In the genomic region with DNA sequence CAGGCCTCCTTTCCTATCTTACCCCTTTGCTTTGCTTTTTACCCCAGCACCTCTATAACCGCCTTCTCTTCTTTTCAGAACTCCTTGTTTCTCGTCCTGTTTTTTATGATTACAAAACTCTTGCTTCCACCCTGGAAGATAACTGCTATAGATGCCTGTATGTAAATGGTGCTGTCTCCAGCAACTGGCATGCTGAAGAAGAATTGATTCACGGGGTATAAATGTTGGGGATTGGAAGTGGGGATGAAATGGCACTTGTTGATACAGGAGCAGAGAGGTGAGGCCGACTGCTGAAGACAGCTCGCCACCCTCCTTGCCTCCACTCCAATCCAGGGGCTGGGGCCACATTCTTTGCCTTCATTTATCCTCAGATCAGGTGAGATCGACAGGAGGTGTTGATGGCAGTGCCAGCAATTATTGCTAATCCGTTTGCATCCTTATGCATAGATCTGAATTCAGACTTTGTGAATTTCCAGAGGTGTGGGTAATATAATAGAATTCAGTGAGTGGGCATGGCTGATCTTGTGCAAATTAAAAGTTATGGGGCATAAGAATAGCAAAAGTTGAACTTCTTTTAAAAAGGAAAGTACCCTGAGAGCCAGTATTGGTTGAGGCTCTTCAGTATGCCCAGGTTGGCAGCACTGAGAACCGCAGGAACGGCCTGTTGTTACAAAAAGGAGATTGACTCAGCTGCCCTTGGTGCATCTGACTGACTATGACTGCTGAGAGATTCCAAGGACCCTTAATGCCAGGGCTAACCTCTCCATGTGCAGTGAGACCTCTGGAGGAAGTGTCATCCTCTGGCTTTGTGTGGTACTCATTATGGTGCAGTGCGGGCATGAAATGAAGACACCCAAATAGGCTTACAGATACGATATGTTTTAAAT, we compare ENCODE assay signal across 8 cellular contexts. TPM values are rescaled to one million over a fixed set of nuclear protein-coding genes. Genes with fewer than 3 reads are reported as not detected.
DNase-seq lines count a peak whose midpoint lies in the region; ATAC-seq, FAIRE-seq and TF ChIP-seq lines count a peak whose summit lies in the region.

No MANE protein-coding gene starts in this region.

- FAIRE-seq in GM12891 (lab: Jason Lieb, UNC): peak; percentile 16

- in situ Hi-C loops in brain microvascular endothelial cell (cut with HindIII; ENCODE audit: low pct_ligation_motif_present, low sequenced_read_pairs): no loop called here

- H3K36me3 ChIP-seq in brain microvascular endothelial cell (replicated peaks): peaks cover 56% of the 10 kb centered on the region
- peaks cover 10 to 25% of the 10 kb centered on the region in 2 donors for H3K36me3 ChIP-seq in stomach smooth muscle (ENCODE audit: control insufficient read depth in 2 of 2, insufficient read depth in 2 of 2, low read length in 2 of 2)

- H3K4me3 ChIP-seq in brain microvascular endothelial cell (ENCODE audit: low read depth, low read length) (peak overlapping the region; percentile 96), stomach smooth muscle (ENCODE audit: low read length in 2 of 2) (peak overlapping the region; percentile 89 to 99)

- peak; percentile 23 for ATAC-seq in left lobe of liver
- ATAC-seq in GM21529 (IDR thresholded peaks at IDR 0.05; ENCODE audit: unreplicated experiment): no peak
- ATAC-seq in HG02642 (IDR thresholded peaks at IDR 0.05; ENCODE audit: poor library complexity, unreplicated experiment): no peak

- H3K27ac ChIP-seq in brain microvascular endothelial cell: peak overlapping the region; percentile 100
- peak overlapping the region; percentile 100 for H3K27ac ChIP-seq in stomach smooth muscle (ENCODE audit: low read length)

- peak overlapping the region; percentile 98 to 100 for H3K9ac ChIP-seq in stomach smooth muscle (ENCODE audit: low read length in 2 of 2)

- H3K4me1 ChIP-seq in stomach smooth muscle (ENCODE audit: control insufficient read depth, insufficient read depth, low read length): peaks cover 44% of the 10 kb centered on the region

- H3K9me3 ChIP-seq in stomach smooth muscle (ENCODE audit: control insufficient read depth in 2 of 2, low read length in 2 of 2): no peaks in the 10 kb centered on the region

- no peak for TF ChIP-seq CTCF in brain microvascular endothelial cell (IDR thresholded peaks at IDR 0.05; ENCODE audit: low read depth, low read length, missing control alignments)

- TF ChIP-seq POLR2A in GM12891 (IDR thresholded peaks at IDR 0.05; ENCODE audit: low read depth, low read length): peak; percentile 85

- H3K27me3 ChIP-seq in brain microvascular endothelial cell (replicated peaks) (no peaks in the 10 kb centered on the region), stomach smooth muscle (ENCODE audit: control insufficient read depth in 1 of 2, insufficient read depth in 2 of 2, low read length in 2 of 2) (no peaks in the 10 kb centered on the region)

- no peak for DNase-seq in GM12891 (ENCODE audit: insufficient read length, low spot score)
- peak; percentile 67 for DNase-seq in RKO (ENCODE audit: low spot score)
- peak; percentile 68 for DNase-seq in brain microvascular endothelial cell
- peak; percentile 65 for DNase-seq in left lobe of liver (ENCODE audit: low spot score)
- no peak for DNase-seq in NCI-H1105 treated with DMSO at 0.1 percent for 48 hours (lab: John Stamatoyannopoulos, UW)

TF ChIP-seq in GM12891, 5 proteins besides CTCF, POLR2A, EP300 and RAD21:
- TF ChIP-seq TAF1 (IDR thresholded peaks at IDR 0.05; ENCODE audit: low read depth, low read length): peak; percentile 38
- TF ChIP-seq SPI1 (IDR thresholded peaks at IDR 0.05; ENCODE audit: low read depth, low read length): 0 out of 2 replicates have a peak, but pooled peaks have one; percentile 12
- TF ChIP-seq PAX5 (IDR thresholded peaks at IDR 0.05; ENCODE audit: insufficient read depth, low read length, severe bottlenecking): no peak
- TF ChIP-seq POLR2AphosphoS5 (IDR thresholded peaks at IDR 0.05; ENCODE audit: low read depth, low read length): 0 out of 2 replicates have a peak, but pooled peaks have one; percentile 66
- TF ChIP-seq POU2F2 (IDR thresholded peaks at IDR 0.05; ENCODE audit: low read depth, low read length): peak; percentile 91

RNA-seq across cellular contexts. Expression of a gene that starts 5.3 kb away (rescaled TPM):
- 373 TPM for polyA plus RNA-seq in GM12891 (2012; ENCODE audit: low read depth, missing spikeins)
- 766 TPM for total RNA-seq in left lobe of liver

RNA-seq across cellular contexts. Expression of a gene that starts 41.5 kb away (rescaled TPM):
- polyA plus RNA-seq in GM12891 (2012; ENCODE audit: low read depth, missing spikeins): 14.3 TPM
- 9.3 TPM for total RNA-seq in left lobe of liver

RNA-seq across cellular contexts. Expression of a gene that starts 45.5 kb away (rescaled TPM):
- 15.8 TPM for polyA plus RNA-seq in GM12891 (2012; ENCODE audit: low read depth, missing spikeins)
- total RNA-seq in left lobe of liver: 14.5 TPM

Comparison
In these comparisons a context has a peak if more than half of its experiments do, and no peak if none do; other contexts are left out.
1. DNase-seq: peak in RKO (single experiment), brain microvascular endothelial cell (single experiment) and left lobe of liver (single experiment); none in GM12891 (single experiment) and NCI-H1105 treated with DMSO at 0.1 percent for 48 hours (single experiment).